8 cellular contexts compared by ENCODE assay signal in the genomic region with DNA sequence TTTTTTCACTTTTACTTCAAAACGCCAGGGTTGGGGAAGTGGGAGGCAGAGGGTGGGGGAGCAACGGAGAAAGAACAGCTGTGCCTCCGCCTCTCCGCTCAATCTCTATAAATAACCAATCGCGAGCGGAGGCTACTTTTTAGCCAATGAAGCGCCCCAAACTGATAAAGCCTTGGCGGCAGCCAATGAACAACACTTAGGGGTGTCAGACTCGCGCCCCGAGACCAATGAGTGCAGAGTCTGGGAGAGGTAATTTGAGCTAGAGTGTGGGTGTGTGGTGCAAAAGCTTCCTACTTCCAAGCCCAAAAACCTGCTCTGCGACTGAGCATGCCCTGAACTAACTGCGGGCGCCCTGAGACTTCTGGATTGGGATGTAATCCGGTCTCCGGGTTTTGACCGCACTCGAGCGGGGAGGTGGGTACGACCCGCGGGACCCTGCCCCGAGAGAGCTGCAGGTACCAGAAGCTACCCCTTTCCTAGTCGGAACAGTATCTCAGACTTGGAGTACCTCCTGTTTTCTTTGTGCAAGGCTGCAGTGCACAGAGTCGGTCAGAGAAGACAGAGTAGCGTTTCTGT. TPM values are rescaled to one million over a fixed set of nuclear protein-coding genes. Genes with fewer than 3 reads are reported as not detected.
A peak's percentile ranks its signal among the peaks of the same experiment; 100 is the strongest.
DNase-seq lines count a peak whose midpoint lies in the region; ATAC-seq and TF ChIP-seq lines count a peak whose summit lies in the region.

No MANE protein-coding gene starts in this region.

- peak overlapping the region; percentile 100 for H3K4me3 Mint-ChIP-seq in CD4-positive, alpha-beta T cell
- peak overlapping the region; percentile 99 for H3K4me3 Mint-ChIP-seq in activated CD8-positive, alpha-beta memory T cell treated with anti-CD3 and anti-CD28 coated beads, Interleukin-2, amount 10 ng/mL, durations not matched to agents 7 days and 5 days

- peak overlapping the region in 1 of 2 experiments; percentile 60 for H2BK12ac ChIP-seq in mesenchymal stem cell (ENCODE audit: low read length in 2 of 2)

- no peaks in the 10 kb centered on the region for H3K36me3 ChIP-seq in endocrine pancreas (ENCODE audit: control insufficient read depth, insufficient read depth, low read length)
- peaks cover 0 to 17% of the 10 kb centered on the region in 2 experiments for H3K36me3 ChIP-seq in mesenchymal stem cell (ENCODE audit: control insufficient read depth in 1 of 2, insufficient read depth in 2 of 2, low read depth in 1 of 2, low read length in 2 of 2)

- H3K4me2 ChIP-seq in mesenchymal stem cell (ENCODE audit: low read length, poor library complexity, severe bottlenecking): peak overlapping the region; percentile 79

- no peaks in the 10 kb centered on the region for H3K27me3 ChIP-seq in CD4-positive, alpha-beta T cell (ENCODE audit: control insufficient read depth, insufficient read depth, low read length)
- H3K27me3 ChIP-seq in endocrine pancreas (ENCODE audit: control insufficient read depth, insufficient read depth, low read length): no peaks in the 10 kb centered on the region
- no peaks in the 10 kb centered on the region for H3K27me3 ChIP-seq in mesenchymal stem cell (ENCODE audit: control insufficient read depth in 1 of 2, insufficient read depth in 1 of 2, low read length in 2 of 2)

- TF ChIP-seq CTCF in CD4-positive, alpha-beta T cell (IDR thresholded peaks at IDR 0.05): no peak

- no peaks in the 10 kb centered on the region for H3K9me3 Mint-ChIP-seq in CD4-positive, alpha-beta T cell
- H3K9me3 Mint-ChIP-seq in activated CD8-positive, alpha-beta memory T cell treated with anti-CD3 and anti-CD28 coated beads, Interleukin-2, amount 10 ng/mL, durations not matched to agents 7 days and 5 days (ENCODE audit: low read depth): no peaks in the 10 kb centered on the region

- H3K18ac ChIP-seq in mesenchymal stem cell (ENCODE audit: low read depth in 1 of 2, low read length in 2 of 2): peak overlapping the region; percentile 47 to 95

- peak overlapping the region in 1 of 2 experiments; percentile 68 for H3K14ac ChIP-seq in mesenchymal stem cell (ENCODE audit: low read length in 2 of 2)

- POLR2A ChIA-PET in CD4-positive, alpha-beta T cell (lab: Charles Lee): interaction anchor here (0.7 to 7.8 kb wide), 37 partner anchors 9 to 1958 kb away, joined by 3 to 101 read pairs (median 5); a partner anchor contains a TSS

- peaks cover 50% of the 10 kb centered on the region for H3K4me1 Mint-ChIP-seq in CD4-positive, alpha-beta T cell (ENCODE audit: low read depth)
- peaks cover 34% of the 10 kb centered on the region for H3K4me1 Mint-ChIP-seq in activated CD8-positive, alpha-beta memory T cell treated with anti-CD3 and anti-CD28 coated beads, Interleukin-2, amount 10 ng/mL, durations not matched to agents 7 days and 5 days

- no peaks in the 10 kb centered on the region for H3K79me1 ChIP-seq in mesenchymal stem cell (replicated peaks; ENCODE audit: low read length, poor library complexity, severe bottlenecking)

- H3K9ac ChIP-seq in endocrine pancreas (ENCODE audit: control insufficient read depth, insufficient read depth, low read length): peak overlapping the region; percentile 98
- H3K9ac ChIP-seq in mesenchymal stem cell (ENCODE audit: low read length): peak overlapping the region; percentile 99

- H3K4me3 ChIP-seq in endocrine pancreas (ENCODE audit: control insufficient read depth, insufficient read depth, low read length) (peak overlapping the region; percentile 73), mesenchymal stem cell (ENCODE audit: insufficient read depth in 1 of 2, low read depth in 1 of 2, low read length in 2 of 2) (peak overlapping the region; percentile 69 to 95)

- H3K27me3 Mint-ChIP-seq in CD4-positive, alpha-beta T cell: no peaks in the 10 kb centered on the region
- H3K27me3 Mint-ChIP-seq in activated CD8-positive, alpha-beta memory T cell treated with anti-CD3 and anti-CD28 coated beads, Interleukin-2, amount 10 ng/mL, durations not matched to agents 7 days and 5 days: no peaks in the 10 kb centered on the region

- WGBS in mesenchymal stem cell: under 1% methylated on average over 24 of the region's 27 CpGs

- no peak overlapping the region for H2AK5ac ChIP-seq in mesenchymal stem cell (ENCODE audit: low read length, severe bottlenecking)

- H2BK15ac ChIP-seq in mesenchymal stem cell (ENCODE audit: low read depth, poor library complexity, severe bottlenecking): no peak overlapping the region

- no peak overlapping the region for H4K91ac ChIP-seq in mesenchymal stem cell (ENCODE audit: low read length)

- peak overlapping the region; percentile 66 for H3K27ac ChIP-seq in CD4-positive, alpha-beta T cell (ENCODE audit: low read depth, low read length)
- peak overlapping the region; percentile 100 for H3K27ac ChIP-seq in mesenchymal stem cell (ENCODE audit: low read length, poor library complexity, severe bottlenecking)

- H2AFZ ChIP-seq in mesenchymal stem cell (ENCODE audit: low read depth, low read length): peak overlapping the region; percentile 85

- H2BK120ac ChIP-seq in mesenchymal stem cell (ENCODE audit: low read depth, low read length): no peak overlapping the region

- H3K36me3 Mint-ChIP-seq in CD4-positive, alpha-beta T cell (ENCODE audit: low read depth): peaks cover 27% of the 10 kb centered on the region
- H3K36me3 Mint-ChIP-seq in activated CD8-positive, alpha-beta memory T cell treated with anti-CD3 and anti-CD28 coated beads, Interleukin-2, amount 10 ng/mL, durations not matched to agents 7 days and 5 days: peaks cover 32% of the 10 kb centered on the region

- CTCF ChIA-PET in CD4-positive, alpha-beta T cell (lab: Charles Lee): interaction anchor here (0.7 to 1.7 kb wide), 3 partner anchors 126 to 140 kb away, joined by 3 to 6 read pairs (median 3); no protein-coding TSS in a partner anchor
- CTCF ChIA-PET in activated CD8-positive, alpha-beta memory T cell treated with anti-CD3 and anti-CD28 coated beads, Interleukin-2, amount 10 ng/mL, durations not matched to agents 7 days and 5 days (lab: Charles Lee): interaction anchor here (0.7 to 6.5 kb wide), 8 partner anchors 9 to 434 kb away, joined by 3 to 35 read pairs (median 4); no protein-coding TSS in a partner anchor

- peak overlapping the region; percentile 95 for H2BK5ac ChIP-seq in mesenchymal stem cell (ENCODE audit: low read depth, low read length, poor library complexity, severe bottlenecking)

- H3K4ac ChIP-seq in mesenchymal stem cell (ENCODE audit: low read depth in 1 of 2, low read length in 2 of 2): peak overlapping the region in 1 of 2 experiments; percentile 54

- no peak overlapping the region for H4K8ac ChIP-seq in mesenchymal stem cell (ENCODE audit: low read length)

- peak overlapping the region in 1 of 2 experiments; percentile 54 for H3K23ac ChIP-seq in mesenchymal stem cell (ENCODE audit: low read length in 2 of 2)

- peak overlapping the region; percentile 95 for H3K27ac Mint-ChIP-seq in CD4-positive, alpha-beta T cell
- H3K27ac Mint-ChIP-seq in activated CD8-positive, alpha-beta memory T cell treated with anti-CD3 and anti-CD28 coated beads, Interleukin-2, amount 10 ng/mL, durations not matched to agents 7 days and 5 days: peak overlapping the region; percentile 95

- no peaks in the 10 kb centered on the region for H3K9me3 ChIP-seq in CD4-positive, alpha-beta T cell (ENCODE audit: control insufficient read depth, low read length)
- H3K9me3 ChIP-seq in endocrine pancreas (ENCODE audit: control insufficient read depth, low read length): no peaks in the 10 kb centered on the region
- no peaks in the 10 kb centered on the region for H3K9me3 ChIP-seq in mesenchymal stem cell (ENCODE audit: control insufficient read depth, low read length)

- DNase-seq in CD4-positive, alpha-beta T cell: peak; percentile 77 to 90 (median 84)
- DNase-seq in NK-92 treated with Interleukin-12 subunit alpha and Interleukin-12 subunit beta, amount 100 ng/mL, for 24 hours (lab: John Stamatoyannopoulos, UW): peak; percentile 93
- DNase-seq in activated CD8-positive, alpha-beta memory T cell treated with anti-CD3 and anti-CD28 coated beads, Interleukin-2, amount 10 ng/mL, durations not matched to agents 7 days and 5 days: peak; percentile 97
- peak; percentile 100 for DNase-seq in mesenchymal stem cell
- peak; percentile 74 for DNase-seq in stimulated activated CD8-positive, alpha-beta memory T cell treated with anti-CD3 and anti-CD28 coated beads, Interleukin-12 subunit alpha, Interleukin-12 subunit beta, amount 100 ng/mL, for 4 hours (ENCODE audit: low read depth)

- peak; percentile 82 for ATAC-seq in CD4-positive, alpha-beta T cell (ENCODE audit: poor library complexity)
- peak; percentile 76 for ATAC-seq in GM19452 (IDR thresholded peaks at IDR 0.05; ENCODE audit: unreplicated experiment)
- peak; percentile 87 for ATAC-seq in HG03575 (IDR thresholded peaks at IDR 0.05; ENCODE audit: extremely low read depth, insufficient number of reproducible peaks, low FRiP score, unreplicated experiment)
- peak; percentile 83 for ATAC-seq in activated CD8-positive, alpha-beta memory T cell treated with anti-CD3 and anti-CD28 coated beads, Interleukin-2, amount 10 ng/mL, durations not matched to agents 7 days and 5 days

- H3K4me1 ChIP-seq in endocrine pancreas (ENCODE audit: control insufficient read depth, insufficient read depth, low read length) (no peaks in the 10 kb centered on the region), mesenchymal stem cell (ENCODE audit: control insufficient read depth, insufficient read depth, low read depth, low read length) (peaks cover 7% of the 10 kb centered on the region)

- intact Hi-C loops in CD4-positive, alpha-beta T cell (cut with DNase I, micrococcal nuclease): loop anchor here (1.0 to 10.0 kb wide), 11 partner anchors 60 to 1161 kb away; a partner anchor contains a TSS

RNA-seq across cellular contexts. Expression of a gene that starts 0.8 kb away (rescaled TPM):
- total RNA-seq in CD4-positive, alpha-beta T cell: 10 to 100 TPM; 13.8 to 14.8 TPM
- total RNA-seq in activated CD8-positive, alpha-beta memory T cell treated with anti-CD3 and anti-CD28 coated beads, Interleukin-2, amount 10 ng/mL, durations not matched to agents 7 days and 5 days: 10 to 100 TPM; 17.3 to 22.4 TPM
- polyA plus RNA-seq in mesenchymal stem cell (2013, experiment 1 of 2): 9.5 TPM
- 10.1 TPM for polyA plus RNA-seq in mesenchymal stem cell (2013, experiment 2 of 2)

Comparison
In these comparisons a context has a peak if more than half of its experiments do, and no peak if none do; other contexts are left out.
1. Peak in every context shown above with its lines: DNase-seq, ATAC-seq, H3K4me3 ChIP-seq and H3K27ac ChIP-seq.